Comparison of ENCODE assay signal across 34 cellular contexts in genomic region chr3:20853890-20854289, GRCh38.
"Had no signal": no experiment of that assay in that cellular context is flagged by ENCODE, and none has a peak within 500 bp of the region (broad histone marks: within the 10 kb centered on the region; RNA-seq: fewer than 3 reads in every experiment).

No MANE protein-coding gene starts in this region.

- DNase-seq: activated CD4-positive, alpha-beta memory T cell treated with anti-CD3 and anti-CD28 coated beads for 36 hours; activated CD4-positive, alpha-beta T cell treated with anti-CD3 and anti-CD28 coated beads for 36 hours; activated CD4-positive, alpha-beta T cell treated with anti-CD3 and anti-CD28 coated beads, Interleukin-2, amount 10 ng/mL, durations not matched to agents 24 days and 14 days; activated CD4-positive, CD25-positive, alpha-beta regulatory T cell; activated CD4-positive, CD25-positive, alpha-beta regulatory T cell treated with anti-CD3 and anti-CD28 coated beads, Interleukin-2, amount 50 U/mL, for 72 hours; activated CD8-positive, alpha-beta memory T cell treated with anti-CD3 and anti-CD28 coated beads, Interleukin-2, amount 10 ng/mL, durations not matched to agents 7 days and 5 days; activated CD8-positive, alpha-beta memory T cell treated with anti-CD3 and anti-CD28 coated beads, Interleukin-2, amount 50 U/mL, for 4 hours; activated CD8-positive, alpha-beta T cell treated with anti-CD3 and anti-CD28 coated beads, Interleukin-2, amount 10 ng/mL, durations not matched to agents 7 days and 5 days; activated effector memory CD4-positive, alpha-beta T cell treated with anti-CD3 and anti-CD28 coated beads, Interleukin-2, amount 50 U/mL, for 16 hours; activated naive CD4-positive, alpha-beta T cell treated with anti-CD3 and anti-CD28 coated beads for 36 hours; activated naive CD8-positive, alpha-beta T cell treated with anti-CD3 and anti-CD28 coated beads for 36 hours; activated naive CD8-positive, alpha-beta T cell treated with anti-CD3 and anti-CD28 coated beads, Interleukin-2, amount 50 U/mL, for 24 hours; activated T-cell treated with anti-CD3 and anti-CD28 coated beads, Interleukin-2, amount 50 U/mL, for 1 hour; activated T-cell treated with anti-CD3 and anti-CD28 coated beads, Interleukin-2, amount 50 U/mL, for 48 hours; adrenal gland; amygdala; aorta; brain microvascular endothelial cell; dorsolateral prefrontal cortex; effector memory CD4-positive, alpha-beta T cell; endodermal cell; erythroblast; foreskin melanocyte; heart right ventricle; T-helper 2 cell had no signal

- H3K4me1 ChIP-seq: adrenal gland, esophagus muscularis mucosa, gastroesophageal sphincter, heart right ventricle had no signal

- ATAC-seq: activated CD4-positive, alpha-beta T cell treated with anti-CD3 and anti-CD28 coated beads for 36 hours; activated CD8-positive, alpha-beta memory T cell treated with anti-CD3 and anti-CD28 coated beads, Interleukin-2, amount 10 ng/mL, durations not matched to agents 7 days and 5 days; activated CD8-positive, alpha-beta T cell treated with anti-CD3 and anti-CD28 coated beads, Interleukin-2, amount 10 ng/mL, durations not matched to agents 7 days and 5 days; activated naive CD8-positive, alpha-beta T cell treated with anti-CD3 and anti-CD28 coated beads, Interleukin-2, amount 50 U/mL, for 24 hours; gastroesophageal sphincter; heart right ventricle had no signal

- H3K27me3 Mint-ChIP-seq: activated CD4-positive, alpha-beta memory T cell treated with anti-CD3 and anti-CD28 coated beads for 36 hours; activated CD4-positive, alpha-beta T cell treated with anti-CD3 and anti-CD28 coated beads for 36 hours; activated CD4-positive, alpha-beta T cell treated with anti-CD3 and anti-CD28 coated beads, Interleukin-2, amount 10 ng/mL, durations not matched to agents 24 days and 14 days; activated CD8-positive, alpha-beta memory T cell treated with anti-CD3 and anti-CD28 coated beads, Interleukin-2, amount 10 ng/mL, durations not matched to agents 7 days and 5 days; activated naive CD4-positive, alpha-beta T cell treated with anti-CD3 and anti-CD28 coated beads, Interleukin-2, amount 50 U/mL, for 24 hours; activated naive CD8-positive, alpha-beta T cell treated with anti-CD3 and anti-CD28 coated beads for 36 hours; activated naive CD8-positive, alpha-beta T cell treated with anti-CD3 and anti-CD28 coated beads, Interleukin-2, amount 50 U/mL, for 24 hours; central memory CD8-positive, alpha-beta T cell; dendritic cell treated with granulocyte-macrophage colony-stimulating factor and Interleukin-4, amounts not matched to agents 40 ng/mL and 50 ng/mL, for 4 days had no signal

- H3K36me3 Mint-ChIP-seq: activated CD4-positive, alpha-beta memory T cell treated with anti-CD3 and anti-CD28 coated beads for 36 hours; activated CD8-positive, alpha-beta memory T cell treated with anti-CD3 and anti-CD28 coated beads, Interleukin-2, amount 10 ng/mL, durations not matched to agents 7 days and 5 days; activated naive CD4-positive, alpha-beta T cell treated with anti-CD3 and anti-CD28 coated beads, Interleukin-2, amount 50 U/mL, for 24 hours; activated naive CD8-positive, alpha-beta T cell treated with anti-CD3 and anti-CD28 coated beads for 36 hours had no signal

- H3K4me3 ChIP-seq: adrenal gland, coronary artery, dorsolateral prefrontal cortex, esophagus muscularis mucosa, gastroesophageal sphincter, heart right ventricle had no signal

- H3K27ac ChIP-seq: adrenal gland, brain microvascular endothelial cell, coronary artery, esophagus muscularis mucosa, gastroesophageal sphincter, heart right ventricle had no signal

- H3K9me3 Mint-ChIP-seq: activated naive CD8-positive, alpha-beta T cell treated with anti-CD3 and anti-CD28 coated beads for 36 hours; activated naive CD8-positive, alpha-beta T cell treated with anti-CD3 and anti-CD28 coated beads, Interleukin-2, amount 50 U/mL, for 24 hours; endodermal cell had no signal

- H3K27me3 ChIP-seq: adrenal gland, brain microvascular endothelial cell, dorsolateral prefrontal cortex, esophagus muscularis mucosa, gastroesophageal sphincter, heart right ventricle had no signal

- H3K4me3 Mint-ChIP-seq: activated CD4-positive, alpha-beta memory T cell treated with anti-CD3 and anti-CD28 coated beads for 36 hours; activated CD4-positive, alpha-beta T cell treated with anti-CD3 and anti-CD28 coated beads for 36 hours; activated CD4-positive, alpha-beta T cell treated with anti-CD3 and anti-CD28 coated beads, Interleukin-2, amount 10 ng/mL, durations not matched to agents 24 days and 14 days; activated CD8-positive, alpha-beta memory T cell treated with anti-CD3 and anti-CD28 coated beads, Interleukin-2, amount 10 ng/mL, durations not matched to agents 7 days and 5 days; activated CD8-positive, alpha-beta T cell treated with anti-CD3 and anti-CD28 coated beads, Interleukin-2, amount 10 ng/mL, durations not matched to agents 7 days and 5 days; activated naive CD4-positive, alpha-beta T cell treated with anti-CD3 and anti-CD28 coated beads for 36 hours; activated naive CD4-positive, alpha-beta T cell treated with anti-CD3 and anti-CD28 coated beads, Interleukin-2, amount 50 U/mL, for 24 hours; activated naive CD8-positive, alpha-beta T cell treated with anti-CD3 and anti-CD28 coated beads for 36 hours; activated naive CD8-positive, alpha-beta T cell treated with anti-CD3 and anti-CD28 coated beads, Interleukin-2, amount 50 U/mL, for 24 hours; activated T-helper 1 cell treated with anti-CD3 and anti-CD28 coated beads, Interleukin-12 subunit alpha, Interleukin-12 subunit beta, Interleukin-2, Interleukin-4 antibody, amounts not matched to agents 30 ng/mL and 10 ng/mL and 1 ng/mL, durations not matched to agents 14 hours and 24 hours and 36 hours; central memory CD8-positive, alpha-beta T cell; dendritic cell treated with granulocyte-macrophage colony-stimulating factor and Interleukin-4, amounts not matched to agents 40 ng/mL and 50 ng/mL, for 4 days; endodermal cell had no signal

- H3K4me1 Mint-ChIP-seq: activated CD4-positive, alpha-beta T cell treated with anti-CD3 and anti-CD28 coated beads for 36 hours; activated CD4-positive, alpha-beta T cell treated with anti-CD3 and anti-CD28 coated beads, Interleukin-2, amount 10 ng/mL, durations not matched to agents 24 days and 14 days; activated CD8-positive, alpha-beta memory T cell treated with anti-CD3 and anti-CD28 coated beads, Interleukin-2, amount 10 ng/mL, durations not matched to agents 7 days and 5 days; activated naive CD4-positive, alpha-beta T cell treated with anti-CD3 and anti-CD28 coated beads, Interleukin-2, amount 50 U/mL, for 24 hours; activated naive CD8-positive, alpha-beta T cell treated with anti-CD3 and anti-CD28 coated beads for 36 hours; activated naive CD8-positive, alpha-beta T cell treated with anti-CD3 and anti-CD28 coated beads, Interleukin-2, amount 50 U/mL, for 24 hours; central memory CD8-positive, alpha-beta T cell had no signal

- H3K9me3 ChIP-seq: adrenal gland, esophagus muscularis mucosa, gastroesophageal sphincter had no signal

- H3K27ac Mint-ChIP-seq: activated CD4-positive, alpha-beta memory T cell treated with anti-CD3 and anti-CD28 coated beads for 36 hours; activated CD4-positive, alpha-beta T cell treated with anti-CD3 and anti-CD28 coated beads for 36 hours; activated CD4-positive, alpha-beta T cell treated with anti-CD3 and anti-CD28 coated beads, Interleukin-2, amount 10 ng/mL, durations not matched to agents 24 days and 14 days; activated CD8-positive, alpha-beta memory T cell treated with anti-CD3 and anti-CD28 coated beads, Interleukin-2, amount 10 ng/mL, durations not matched to agents 7 days and 5 days; activated CD8-positive, alpha-beta T cell treated with anti-CD3 and anti-CD28 coated beads, Interleukin-2, amount 10 ng/mL, durations not matched to agents 7 days and 5 days; activated naive CD4-positive, alpha-beta T cell treated with anti-CD3 and anti-CD28 coated beads for 36 hours; activated naive CD4-positive, alpha-beta T cell treated with anti-CD3 and anti-CD28 coated beads, Interleukin-2, amount 50 U/mL, for 24 hours; activated naive CD8-positive, alpha-beta T cell treated with anti-CD3 and anti-CD28 coated beads for 36 hours; activated naive CD8-positive, alpha-beta T cell treated with anti-CD3 and anti-CD28 coated beads, Interleukin-2, amount 50 U/mL, for 24 hours; activated T-helper 1 cell treated with anti-CD3 and anti-CD28 coated beads, Interleukin-12 subunit alpha, Interleukin-12 subunit beta, Interleukin-2, Interleukin-4 antibody, amounts not matched to agents 30 ng/mL and 10 ng/mL and 1 ng/mL, durations not matched to agents 14 hours and 24 hours and 36 hours; activated T-helper 2 cell treated with anti-CD3 and anti-CD28 coated beads, Interferon-gamma antibody, Interleukin-2, Interleukin-4, amounts not matched to agents 10 μg/mL and 5 μg/mL and 100 μg/mL, durations not matched to agents 14 hours and 24 hours and 36 hours; dendritic cell treated with granulocyte-macrophage colony-stimulating factor and Interleukin-4, amounts not matched to agents 40 ng/mL and 50 ng/mL, for 4 days; endodermal cell had no signal

- FAIRE-seq: bronchial epithelial cell had no signal

- H3K36me3 ChIP-seq: adrenal gland, brain microvascular endothelial cell, esophagus muscularis mucosa, gastroesophageal sphincter, heart right ventricle had no signal
